21 cellular contexts compared by ENCODE assay signal in the genomic region with DNA sequence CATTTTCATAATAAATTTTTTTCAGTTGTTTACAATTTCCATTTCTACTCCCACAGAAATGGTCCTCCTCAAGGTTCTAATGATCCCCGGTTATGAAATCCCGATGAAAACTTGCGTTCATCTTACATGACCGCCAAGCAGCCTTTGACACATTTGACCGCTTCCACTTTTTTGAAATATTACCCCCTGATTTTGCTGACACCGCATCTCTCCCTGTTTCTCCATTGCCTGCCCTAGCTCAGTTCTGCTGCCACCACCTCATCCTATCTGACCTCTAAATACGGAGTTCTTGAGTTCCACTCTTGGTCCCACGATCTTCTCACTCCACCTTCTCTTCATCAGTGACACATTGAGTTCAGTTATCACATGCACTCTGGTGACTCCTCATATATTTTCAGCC.
"Had no signal": no experiment of that assay in that cellular context is flagged by ENCODE, and none has a peak within 500 bp of the region (broad histone marks: within the 10 kb centered on the region; RNA-seq: fewer than 3 reads in every experiment).

No MANE protein-coding gene starts in this region.

- H3K4me1 ChIP-seq: SJCRH30 had no signal

- H3K27ac ChIP-seq: SJCRH30 had no signal

- H3K36me3 ChIP-seq: SJCRH30 had no signal

- FAIRE-seq: RCC 7860 had no signal

- DNase-seq: KBM-7, NCI-H1092, NCI-H1105 treated with DMSO at 0.1 percent for 48 hours, NCI-H1417 treated with DMSO at 0.1 percent for 48 hours, NCI-H146, NCI-H1694 treated with DMSO at 0.1 percent for 48 hours, NCI-H1930, NCI-H2081, NCI-H2171, NCI-H226, NCI-H446, NCI-H510A, NCI-H524 treated with DMSO at 0.1 percent for 48 hours, NCI-H69, NCI-H774, SHP77 treated with DMSO at 0.1 percent for 48 hours, SJCRH30, T-helper 1 cell had no signal

- ATAC-seq: Right ventricle myocardium inferior, SK-N-SH treated with all-trans-retinoic acid at 6 μM for 48 hours had no signal

- H3K4me3 ChIP-seq: SJCRH30 had no signal

- H3K27me3 ChIP-seq: SJCRH30 had no signal

- H3K9me3 ChIP-seq: SJCRH30 had no signal
